Comparison of ENCODE assay signal across 24 cellular contexts in genomic region chr5:27458318-27458717, GRCh38.
"Had no signal": no experiment of that assay in that cellular context is flagged by ENCODE, and none has a peak within 500 bp of the region (broad histone marks: within the 10 kb centered on the region; RNA-seq: fewer than 3 reads in every experiment).

No MANE protein-coding gene starts in this region.

- ATAC-seq: esophagus mucosa; gastrocnemius medialis; heart left ventricle; left lobe of liver; natural killer cell; pancreas; right lobe of liver; stimulated activated naive CD8-positive, alpha-beta T cell treated with anti-CD3 and anti-CD28 coated beads, Interleukin-15, amount 100 ng/mL, for 72 hours had no signal

- H3K36me3 ChIP-seq: cardiac muscle cell, gastrocnemius medialis, heart left ventricle, neutrophil, pancreas, right lobe of liver, suprapubic skin had no signal

- H3K9me3 ChIP-seq: gastrocnemius medialis, neutrophil, pancreas, right lobe of liver, suprapubic skin had no signal

- H3K4me1 ChIP-seq: gastrocnemius medialis, heart left ventricle, pancreas, right lobe of liver, suprapubic skin had no signal

- H3K36me3 Mint-ChIP-seq: activated CD4-positive, alpha-beta memory T cell treated with anti-CD3 and anti-CD28 coated beads for 36 hours; activated naive CD8-positive, alpha-beta T cell treated with anti-CD3 and anti-CD28 coated beads for 36 hours; natural killer cell had no signal

- DNase-seq: activated CD4-positive, alpha-beta memory T cell treated with anti-CD3 and anti-CD28 coated beads for 36 hours; activated naive CD8-positive, alpha-beta T cell treated with anti-CD3 and anti-CD28 coated beads for 36 hours; activated T-cell treated with anti-CD3 and anti-CD28 coated beads for 4 hours; amniotic stem cell; effector CD8-positive, alpha-beta T cell; gastrocnemius medialis; heart left ventricle; kidney; natural killer cell; pancreas; right lobe of liver; small intestine; stimulated activated CD4-positive, alpha-beta T cell treated with anti-CD3 and anti-CD28 coated beads, Interleukin-15, amount 100 ng/mL, for 24 hours; stimulated activated CD4-positive, alpha-beta T cell treated with anti-CD3 and anti-CD28 coated beads, Interleukin-2, amount 100 ng/mL, for 48 hours; stimulated activated naive CD8-positive, alpha-beta T cell treated with anti-CD3 and anti-CD28 coated beads, Interleukin-15, amount 100 ng/mL, for 72 hours; trophoblast cell had no signal

- H3K4me3 ChIP-seq: cardiac muscle cell, gastrocnemius medialis, heart left ventricle, lung, pancreas, right lobe of liver, suprapubic skin had no signal

- H3K27me3 ChIP-seq: cardiac muscle cell, gastrocnemius medialis, heart left ventricle, neutrophil, pancreas, right lobe of liver, suprapubic skin had no signal

- H3K4me3 Mint-ChIP-seq: activated CD4-positive, alpha-beta memory T cell treated with anti-CD3 and anti-CD28 coated beads for 36 hours; activated naive CD8-positive, alpha-beta T cell treated with anti-CD3 and anti-CD28 coated beads for 36 hours; activated T-helper 1 cell treated with anti-CD3 and anti-CD28 coated beads, Interleukin-12 subunit alpha, Interleukin-12 subunit beta, Interleukin-2, Interleukin-4 antibody, amounts not matched to agents 30 ng/mL and 10 ng/mL and 1 ng/mL, durations not matched to agents 14 hours and 24 hours and 36 hours; dendritic cell treated with granulocyte-macrophage colony-stimulating factor and Interleukin-4, amounts not matched to agents 40 ng/mL and 50 ng/mL, for 4 days; natural killer cell; stimulated activated naive CD8-positive, alpha-beta T cell treated with anti-CD3 and anti-CD28 coated beads, Interleukin-15, amount 100 ng/mL, for 72 hours had no signal

- H3K4me1 Mint-ChIP-seq: activated naive CD8-positive, alpha-beta T cell treated with anti-CD3 and anti-CD28 coated beads for 36 hours; natural killer cell; stimulated activated naive CD8-positive, alpha-beta T cell treated with anti-CD3 and anti-CD28 coated beads, Interleukin-15, amount 100 ng/mL, for 72 hours had no signal

- FAIRE-seq: kidney, pancreas, small intestine had no signal

- H3K27ac Mint-ChIP-seq: activated CD4-positive, alpha-beta memory T cell treated with anti-CD3 and anti-CD28 coated beads for 36 hours; activated naive CD8-positive, alpha-beta T cell treated with anti-CD3 and anti-CD28 coated beads for 36 hours; activated T-helper 1 cell treated with anti-CD3 and anti-CD28 coated beads, Interleukin-12 subunit alpha, Interleukin-12 subunit beta, Interleukin-2, Interleukin-4 antibody, amounts not matched to agents 30 ng/mL and 10 ng/mL and 1 ng/mL, durations not matched to agents 14 hours and 24 hours and 36 hours; dendritic cell treated with granulocyte-macrophage colony-stimulating factor and Interleukin-4, amounts not matched to agents 40 ng/mL and 50 ng/mL, for 4 days; natural killer cell had no signal

- H3K27ac ChIP-seq: cardiac muscle cell, gastrocnemius medialis, heart left ventricle, neutrophil, pancreas, right lobe of liver, suprapubic skin had no signal

- H3K27me3 Mint-ChIP-seq: activated CD4-positive, alpha-beta memory T cell treated with anti-CD3 and anti-CD28 coated beads for 36 hours; activated naive CD8-positive, alpha-beta T cell treated with anti-CD3 and anti-CD28 coated beads for 36 hours; dendritic cell treated with granulocyte-macrophage colony-stimulating factor and Interleukin-4, amounts not matched to agents 40 ng/mL and 50 ng/mL, for 4 days; stimulated activated naive CD8-positive, alpha-beta T cell treated with anti-CD3 and anti-CD28 coated beads, Interleukin-15, amount 100 ng/mL, for 72 hours had no signal
